8 cellular contexts compared by ENCODE assay signal in genomic region chr3:107987036-107987557, GRCh38.
DNase-seq lines count a peak whose midpoint lies in the region; ATAC-seq and TF ChIP-seq lines count a peak whose summit lies in the region.

No MANE protein-coding gene starts in this region.

- DNase-seq in DMS79 treated with DMSO at 0.1 percent for 48 hours (lab: John Stamatoyannopoulos, UW) (peak; percentile 74), Peyer's patch (peak in 2 of 3 donors; percentile 35 to 84), fibroblast of pulmonary artery (ENCODE audit: low read depth) (peak; percentile 100), pulmonary artery endothelial cell (ENCODE audit: low read depth, low spot score) (peak; percentile 91), KBM-7 (no peak), islet precursor cell (no peak)
- no peak for DNase-seq in stimulated activated CD4-positive, alpha-beta T cell treated with anti-CD3 and anti-CD28 coated beads, Interleukin-2, amount 100 ng/mL, for 48 hours

- H3K36me3 ChIP-seq in Peyer's patch, result no peaks in the 10 kb centered on the region

- peak overlapping the region in 2 of 4 donors; percentile 16 to 66 for H3K27ac ChIP-seq in Peyer's patch

- TF ChIP-seq CTCF in Peyer's patch (IDR thresholded peaks at IDR 0.05), result no peak
- TF ChIP-seq CTCF in fibroblast of pulmonary artery (IDR thresholded peaks at IDR 0.05; ENCODE audit: low read length, missing control alignments), result no peak

- in situ Hi-C loops in KBM-7 (cut with MboI; ENCODE audit: low pct_unique_long_range_greater_than_20kb, low sequenced_read_pairs), result no loop called here

- no peak for ATAC-seq in HG03097 (IDR thresholded peaks at IDR 0.05; ENCODE audit: low FRiP score, unreplicated experiment)

- TF ChIP-seq POLR2A in Peyer's patch (IDR thresholded peaks at IDR 0.05), result no peak

- peaks cover 0 to 34% (median 3%) of the 10 kb centered on the region in 4 donors for H3K4me1 ChIP-seq in Peyer's patch

- no peaks in the 10 kb centered on the region for H3K9me3 ChIP-seq in Peyer's patch

- no peaks in the 10 kb centered on the region for H3K27me3 ChIP-seq in Peyer's patch

- H3K4me3 ChIP-seq in Peyer's patch (no peak overlapping the region), fibroblast of pulmonary artery (replicated peaks; ENCODE audit: low read depth, low read length) (no peak overlapping the region)

Comparison
In these comparisons a context has a peak if more than half of its experiments do, and no peak if none do; other contexts are left out.
1. DNase-seq: peak in DMS79 treated with DMSO at 0.1 percent for 48 hours (single experiment), Peyer's patch (2 of 3), fibroblast of pulmonary artery (single experiment) and pulmonary artery endothelial cell (single experiment); none in KBM-7 (single experiment), islet precursor cell (single experiment) and stimulated activated CD4-positive, alpha-beta T cell treated with anti-CD3 and anti-CD28 coated beads, Interleukin-2, amount 100 ng/mL, for 48 hours (0 of 2).